Comparison of ENCODE assay signal across 8 cellular contexts in the genomic region with DNA sequence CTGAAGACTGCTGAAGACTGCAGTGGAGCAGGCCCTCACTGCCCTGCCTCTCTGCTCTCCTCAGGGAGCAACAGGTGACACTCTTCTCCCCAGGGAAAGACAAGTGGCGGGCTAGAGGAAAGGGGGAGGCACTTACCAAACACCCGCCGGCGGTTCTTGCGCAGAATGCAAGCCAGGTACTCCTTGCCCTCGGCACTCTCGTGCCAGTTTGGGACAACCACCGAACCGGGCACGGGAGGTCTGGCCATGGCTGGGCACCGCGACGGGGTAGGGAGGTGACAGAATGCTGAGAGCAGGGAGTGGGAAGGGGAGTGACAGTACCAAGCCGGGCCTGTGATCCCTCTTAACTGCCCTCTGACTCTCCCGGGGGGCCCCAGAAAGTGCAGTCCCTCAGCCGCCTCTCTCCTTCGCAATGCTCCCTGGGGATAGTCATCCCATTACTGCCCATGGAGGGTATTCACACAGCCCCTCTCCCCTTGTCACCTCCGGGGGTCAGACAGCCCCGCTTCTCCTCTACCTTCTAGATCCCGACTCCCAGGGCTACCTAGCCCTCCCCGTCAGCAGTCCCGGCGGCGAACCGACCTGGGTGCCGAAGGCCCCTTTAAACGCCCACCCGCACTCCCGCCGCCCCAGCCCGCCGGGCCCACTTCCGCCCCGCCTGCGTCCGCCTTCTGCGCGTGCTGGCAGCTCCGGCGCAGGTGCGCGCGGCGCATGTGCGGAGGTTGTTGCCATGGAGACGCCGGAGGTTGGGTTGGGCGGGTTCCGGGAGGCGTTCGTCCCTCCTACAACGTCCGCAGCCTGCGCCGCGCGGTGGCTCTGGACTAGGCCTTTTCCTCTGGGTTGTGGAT. TPM values are rescaled to one million over a fixed set of nuclear protein-coding genes. Genes with fewer than 3 reads are reported as not detected.
A peak's percentile ranks its signal among the peaks of the same experiment; 100 is the strongest.
DNase-seq lines count a peak whose midpoint lies in the region; TF ChIP-seq lines count a peak whose summit lies in the region.

A gene with protein sequence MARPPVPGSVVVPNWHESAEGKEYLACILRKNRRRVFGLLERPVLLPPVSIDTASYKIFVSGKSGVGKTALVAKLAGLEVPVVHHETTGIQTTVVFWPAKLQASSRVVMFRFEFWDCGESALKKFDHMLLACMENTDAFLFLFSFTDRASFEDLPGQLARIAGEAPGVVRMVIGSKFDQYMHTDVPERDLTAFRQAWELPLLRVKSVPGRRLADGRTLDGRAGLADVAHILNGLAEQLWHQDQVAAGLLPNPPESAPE (minus strand): TSS at position 689 of the 848 bp plus-strand sequence. CDS start 441 bp downstream, at position 248.

- H3K36me3 ChIP-seq in HAP-1 (replicated peaks) (no peaks in the 10 kb centered on the region; the same call in 1 of the 2 replicates), MM.1S (replicated peaks; ENCODE audit: insufficient read depth, low read length) (no peaks in the 10 kb centered on the region), neuronal stem cell (replicated peaks in 1 of 2; ENCODE audit: control insufficient read depth in 2 of 2, insufficient read depth in 2 of 2, low read length in 2 of 2) (no peaks in the 10 kb centered on the region)

- H2BK12ac ChIP-seq in neuronal stem cell (ENCODE audit: low read length), result no peak within 1 kb of the TSS

- no peaks in the 10 kb centered on the region for H3K9me2 ChIP-seq in MM.1S (replicated peaks; ENCODE audit: insufficient read depth, low read length)

- DNase-seq in ELF-1 (ENCODE audit: low read depth, low spot score) (peak; percentile 96), HAP-1 (ENCODE audit: low spot score in 2 of 2) (peak; percentile 91 to 97), MM.1S (peak; percentile 94), SIG-M5 (lab: John Stamatoyannopoulos, UW) (peak; percentile 14), foreskin melanocyte (peak; percentile 77), neuronal stem cell (ENCODE audit: low spot score) (peak; percentile 89), substantia nigra (lab: John Stamatoyannopoulos, UW) (peak; percentile 28 to 94 (median 73))
- peak; percentile 94 for DNase-seq in activated gamma-delta T cell treated with anti-CD3 and anti-CD28 coated beads, Interleukin-2, amount 50 U/mL, for 16 hours (ENCODE audit: low read depth)

- in situ Hi-C loops in HAP-1 (cut with MboI; ENCODE audit: low sequenced_read_pairs), result no loop called here

- no peaks in the 10 kb centered on the region for H3K79me1 ChIP-seq in neuronal stem cell (ENCODE audit: low read depth, low read length)

- H4K20me1 ChIP-seq in MM.1S (ENCODE audit: insufficient read depth, low read length), result no peaks in the 10 kb centered on the region

- H3K27me3 ChIP-seq in HAP-1 (ENCODE audit: low read depth) (no peaks in the 10 kb centered on the region), MM.1S (replicated peaks; ENCODE audit: insufficient read depth, low read length) (no peaks in the 10 kb centered on the region), neuronal stem cell (ENCODE audit: control insufficient read depth in 3 of 3, insufficient read depth in 3 of 3, low read depth in 1 of 3, low read length in 3 of 3) (no peaks in the 10 kb centered on the region)

- H3K4me1 ChIP-seq in HAP-1, result peaks cover 15% of the 10 kb centered on the region
- peaks cover 7% of the 10 kb centered on the region for H3K4me1 ChIP-seq in MM.1S (ENCODE audit: low read length)
- H3K4me1 ChIP-seq in neuronal stem cell (ENCODE audit: control insufficient read depth in 2 of 2, insufficient read depth in 1 of 2, low read depth in 1 of 2, low read length in 2 of 2), result peaks cover 7 to 10% of the 10 kb centered on the region in 2 donors

- H3F3A ChIP-seq in MM.1S (ENCODE audit: insufficient read depth, low read length), result no peaks in the 10 kb centered on the region

- no peak within 1 kb of the TSS for H2BK5ac ChIP-seq in neuronal stem cell (ENCODE audit: low read length)

- TF ChIP-seq CTCF in MM.1S (IDR thresholded peaks at IDR 0.05; ENCODE audit: low read length), result no peak

- peak within 1 kb of the TSS; percentile 5 for H2AK5ac ChIP-seq in neuronal stem cell (ENCODE audit: low read depth, low read length)

- H4K91ac ChIP-seq in neuronal stem cell (ENCODE audit: low read depth, low read length, poor library complexity), result no peak within 1 kb of the TSS

- H3K27ac ChIP-seq in MM.1S (ENCODE audit: low read length) (peak within 1 kb of the TSS; percentile 33; the same call in 1 of the 2 replicates), neuronal stem cell (replicated peaks; ENCODE audit: low read length) (no peak within 1 kb of the TSS), substantia nigra (ENCODE audit: low read depth, low read length, poor library complexity, severe bottlenecking) (peak within 1 kb of the TSS; percentile 58)

- peak within 1 kb of the TSS; percentile 98 for H3K23ac ChIP-seq in neuronal stem cell (ENCODE audit: low read depth, low read length, poor library complexity)

- H3K9ac ChIP-seq in MM.1S (ENCODE audit: low read length), result peak within 1 kb of the TSS; percentile 61
- H3K9ac ChIP-seq in neuronal stem cell (ENCODE audit: low read depth, low read length, poor library complexity), result peak within 1 kb of the TSS; percentile 78

- H3K14ac ChIP-seq in neuronal stem cell (ENCODE audit: low read length), result no peak within 1 kb of the TSS

- H3K4me2 ChIP-seq in MM.1S (ENCODE audit: low read depth, low read length), result peak within 1 kb of the TSS; percentile 66
- H3K4me2 ChIP-seq in neuronal stem cell (ENCODE audit: insufficient read depth, low read length, poor library complexity, severe bottlenecking), result peak within 1 kb of the TSS; percentile 83

- H3K4ac ChIP-seq in neuronal stem cell (ENCODE audit: low read length), result no peak within 1 kb of the TSS

- H3K4me3 ChIP-seq in HAP-1 (peak within 1 kb of the TSS; percentile 54), MM.1S (ENCODE audit: low read length) (peak within 1 kb of the TSS; percentile 88), neuronal stem cell (ENCODE audit: low read length in 2 of 2) (peak within 1 kb of the TSS; percentile 58 to 87)

- H3K9me3 ChIP-seq in HAP-1 (no peaks in the 10 kb centered on the region), MM.1S (replicated peaks; ENCODE audit: insufficient read depth, low read length) (no peaks in the 10 kb centered on the region), neuronal stem cell (replicated peaks in 1 of 2; ENCODE audit: control insufficient read depth in 2 of 2, insufficient read depth in 1 of 2, low read depth in 1 of 2, low read length in 2 of 2) (peaks cover 0 to 1% of the 10 kb centered on the region in 2 donors)

- no peak within 1 kb of the TSS for H4K8ac ChIP-seq in neuronal stem cell (ENCODE audit: low read depth, low read length)

- H3K18ac ChIP-seq in neuronal stem cell (ENCODE audit: low read length), result peak within 1 kb of the TSS; percentile 94

- no CpG with 5 or more reads among the region's 57 CpGs for WGBS in neuronal stem cell (ENCODE audit: extremely low coverage in 2 of 2, insufficient read length in 2 of 2, insufficient replicate concordance in 1 of 2), 2 donors

- no peak within 1 kb of the TSS for H2BK15ac ChIP-seq in neuronal stem cell (ENCODE audit: low read length)

- H3K79me2 ChIP-seq in MM.1S (ENCODE audit: low read length), result no peaks in the 10 kb centered on the region

- H2BK120ac ChIP-seq in neuronal stem cell (ENCODE audit: low read depth, low read length), result no peak within 1 kb of the TSS

- H2AFZ ChIP-seq in MM.1S (ENCODE audit: low read length), result peak within 1 kb of the TSS; percentile 88
- H2AFZ ChIP-seq in neuronal stem cell (ENCODE audit: low read length), result peak within 1 kb of the TSS; percentile 88

RNA-seq across cellular contexts. Expression of the gene that starts here (rescaled TPM):
- polyA plus RNA-seq in neuronal stem cell (2013, experiment 1 of 2), result 4.3 TPM
- 5.2 TPM for polyA plus RNA-seq in neuronal stem cell (2013, experiment 2 of 2)

Comparison
In these comparisons a context has a peak if more than half of its experiments do, and no peak if none do; other contexts are left out.
1. DNase-seq: peak in every context shown above with its lines; median percentile 96 in ELF-1; 94 in HAP-1; 94 in MM.1S; 94 in activated gamma-delta T cell treated with anti-CD3 and anti-CD28 coated beads, Interleukin-2, amount 50 U/mL, for 16 hours; 89 in neuronal stem cell; 77 in foreskin melanocyte; 73 in substantia nigra; 14 in SIG-M5.